Comparison of ENCODE assay signal across 15 cellular contexts in genomic region chr15:75168374-75168773, GRCh38.
"Had no signal": no experiment of that assay in that cellular context is flagged by ENCODE, and none has a peak within 500 bp of the region (broad histone marks: within the 10 kb centered on the region; RNA-seq: fewer than 3 reads in every experiment).

No MANE protein-coding gene starts in this region.

- H3K27me3 ChIP-seq: dorsolateral prefrontal cortex, testis, tibial nerve had no signal

- H3K4me1 ChIP-seq: testis, tibial nerve had no signal

- H3K36me3 ChIP-seq: tibial nerve had no signal

- ATAC-seq: left colon; mucosa of descending colon; natural killer cell; sciatic nerve; stimulated activated naive B cell treated with anti-CD40 and anti-IgM and Interleukin-4, amounts not matched to agents 10 μg/mL and 1 μg/mL and 100 μg/mL, for 72 hours; stimulated activated naive CD8-positive, alpha-beta T cell treated with anti-CD3 and anti-CD28 coated beads, Interleukin-15, amount 100 ng/mL, for 72 hours had no signal

- H3K9me3 ChIP-seq: testis, tibial nerve had no signal

- H3K27ac ChIP-seq: dorsolateral prefrontal cortex, testis, tibial nerve had no signal

- DNase-seq: cortex of kidney; effector CD8-positive, alpha-beta T cell; immature natural killer cell; left colon; left ventricle myocardium superior; mucosa of descending colon; natural killer cell; posterior cingulate gyrus; stimulated activated CD4-positive, alpha-beta T cell treated with anti-CD3 and anti-CD28 coated beads, Interleukin-4, amount 100 ng/mL, for 4 hours; stimulated activated naive B cell treated with anti-CD40 and anti-IgM and Interleukin-4, amounts not matched to agents 10 μg/mL and 1 μg/mL and 100 μg/mL, for 72 hours; stimulated activated naive CD8-positive, alpha-beta T cell treated with anti-CD3 and anti-CD28 coated beads, Interleukin-15, amount 100 ng/mL, for 72 hours; testis had no signal

- H3K4me3 ChIP-seq: dorsolateral prefrontal cortex, mucosa of descending colon, testis, tibial nerve had no signal
